Comparison of ENCODE assay signal across 8 cellular contexts in the genomic region with DNA sequence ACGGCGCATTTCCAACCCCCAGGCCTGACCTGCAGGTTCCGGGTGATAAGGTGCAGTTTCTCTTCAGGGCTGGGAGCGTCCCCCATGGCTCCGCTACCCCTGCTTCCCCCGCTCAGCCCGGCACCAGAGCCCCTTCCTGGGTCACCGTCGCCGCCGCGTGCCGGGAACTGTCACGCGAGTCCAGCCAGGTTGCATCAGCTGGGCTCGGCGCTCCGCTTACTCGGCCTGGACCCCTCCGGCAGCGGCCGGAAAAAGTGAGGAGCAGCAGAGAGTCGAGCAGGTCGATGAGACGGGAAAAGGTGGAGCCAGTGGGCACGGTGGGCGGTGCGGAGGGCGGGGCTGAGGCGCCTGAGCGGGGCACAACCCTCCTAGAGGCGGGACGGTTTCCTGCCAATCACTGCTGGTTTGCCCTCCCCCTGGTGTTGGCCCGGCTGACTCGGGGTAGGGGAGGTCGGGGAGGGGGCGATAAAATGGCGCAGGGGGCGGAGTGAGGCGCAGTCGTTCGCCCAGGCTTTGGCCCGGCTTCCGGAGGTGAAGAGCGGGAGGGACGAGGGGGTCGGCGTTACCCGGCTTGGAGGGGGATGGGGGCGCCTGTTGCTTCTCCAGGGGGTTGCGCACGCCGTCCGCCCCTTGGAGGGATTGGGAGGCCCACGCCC. TPM values are rescaled to one million over a fixed set of nuclear protein-coding genes. Genes with fewer than 3 reads are reported as not detected.
DNase-seq lines count a peak whose midpoint lies in the region; ATAC-seq and TF ChIP-seq lines count a peak whose summit lies in the region.

A gene (plus strand): TSS at position 495 of the 656 bp plus-strand sequence. CDS start 8,447 bp downstream, outside the sequence.
A gene (minus strand): TSS at position 200 of the 656 bp plus-strand sequence. CDS start 114 bp downstream, at position 86.

- peak within 1 kb of the TSS; percentile 95 for H3K4me3 Mint-ChIP-seq in T-helper 1 cell treated with Interleukin-12 subunit alpha and Interleukin-12 subunit beta and Interleukin-4 antibody, amounts not matched to agents 30 μg/mL and 1 μg/mL, for 36 hours
- peak within 1 kb of the TSS; percentile 97 for H3K4me3 Mint-ChIP-seq in progenitor cell of endocrine pancreas (ENCODE audit: low read depth)

- H3K9me3 Mint-ChIP-seq in T-helper 1 cell treated with Interleukin-12 subunit alpha and Interleukin-12 subunit beta and Interleukin-4 antibody, amounts not matched to agents 30 μg/mL and 1 μg/mL, for 36 hours = no peaks in the 10 kb centered on the region
- no peaks in the 10 kb centered on the region for H3K9me3 Mint-ChIP-seq in progenitor cell of endocrine pancreas (ENCODE audit: low read depth)

- H3K36me3 Mint-ChIP-seq in T-helper 1 cell treated with Interleukin-12 subunit alpha and Interleukin-12 subunit beta and Interleukin-4 antibody, amounts not matched to agents 30 μg/mL and 1 μg/mL, for 36 hours (ENCODE audit: low read depth) = peaks cover 34% of the 10 kb centered on the region
- peaks cover 10% of the 10 kb centered on the region for H3K36me3 Mint-ChIP-seq in progenitor cell of endocrine pancreas (ENCODE audit: insufficient read depth)

- H3K4me1 Mint-ChIP-seq in T-helper 1 cell treated with Interleukin-12 subunit alpha and Interleukin-12 subunit beta and Interleukin-4 antibody, amounts not matched to agents 30 μg/mL and 1 μg/mL, for 36 hours (ENCODE audit: low read depth) = peaks cover 34% of the 10 kb centered on the region
- H3K4me1 Mint-ChIP-seq in progenitor cell of endocrine pancreas (ENCODE audit: low read depth) = peaks cover 30% of the 10 kb centered on the region

- TF ChIP-seq CTCF in GM13977 (IDR thresholded peaks at IDR 0.05; ENCODE audit: extremely low read depth, insufficient read depth, missing control alignments) (peak; percentile 3), progenitor cell of endocrine pancreas (IDR thresholded peaks at IDR 0.05; ENCODE audit: unreplicated experiment) (no peak)

- intact Hi-C loops in left cardiac atrium (cut with DNase I) = no loop called here

- peak within 1 kb of the TSS; percentile 96 for H3K27ac Mint-ChIP-seq in T-helper 1 cell treated with Interleukin-12 subunit alpha and Interleukin-12 subunit beta and Interleukin-4 antibody, amounts not matched to agents 30 μg/mL and 1 μg/mL, for 36 hours
- peak within 1 kb of the TSS; percentile 95 for H3K27ac Mint-ChIP-seq in progenitor cell of endocrine pancreas

- DNase-seq in GM13977 (ENCODE audit: low spot score) (peak; percentile 97), NCI-H1694 (lab: John Stamatoyannopoulos, UW) (peak; percentile 94), amniotic stem cell (lab: John Stamatoyannopoulos, UW) (peak; percentile 97), left cardiac atrium (peak; percentile 99), progenitor cell of endocrine pancreas (ENCODE audit: low spot score, unreplicated experiment) (peak; percentile 100), ureter (ENCODE audit: low spot score) (peak; percentile 100)

- peak; percentile 78 for ATAC-seq in HG02884 (IDR thresholded peaks at IDR 0.05; ENCODE audit: unreplicated experiment)
- ATAC-seq in left cardiac atrium = peak; percentile 97 to 98

- no peaks in the 10 kb centered on the region for H3K27me3 Mint-ChIP-seq in T-helper 1 cell treated with Interleukin-12 subunit alpha and Interleukin-12 subunit beta and Interleukin-4 antibody, amounts not matched to agents 30 μg/mL and 1 μg/mL, for 36 hours (ENCODE audit: low read depth)
- H3K27me3 Mint-ChIP-seq in progenitor cell of endocrine pancreas = no peaks in the 10 kb centered on the region

- in situ Hi-C loops in GM13977 (cut with MboI; ENCODE audit: low pct_unique_long_range_greater_than_20kb, low sequenced_read_pairs, unreplicated experiment) = no loop called here

RNA-seq across cellular contexts. Expression of the first gene that starts in this region (rescaled TPM):
- total RNA-seq in left cardiac atrium (10 to 100 TPM; 16.2 to 17.5 TPM), progenitor cell of endocrine pancreas (62.6 and 66.1 TPM in 2 replicates), ureter (41.0 TPM)

RNA-seq across cellular contexts. Expression of the second gene that starts in this region (rescaled TPM):
- total RNA-seq in left cardiac atrium (10 to 100 TPM; 36.7 to 70.0 TPM), progenitor cell of endocrine pancreas (101 and 110 TPM in 2 replicates), ureter (205 TPM)

Comparison
In these comparisons a context has a peak if more than half of its experiments do, and no peak if none do; other contexts are left out.
1. Peak in every context shown above with its lines: DNase-seq and ATAC-seq.